29 cellular contexts compared by ENCODE assay signal in the genomic region with DNA sequence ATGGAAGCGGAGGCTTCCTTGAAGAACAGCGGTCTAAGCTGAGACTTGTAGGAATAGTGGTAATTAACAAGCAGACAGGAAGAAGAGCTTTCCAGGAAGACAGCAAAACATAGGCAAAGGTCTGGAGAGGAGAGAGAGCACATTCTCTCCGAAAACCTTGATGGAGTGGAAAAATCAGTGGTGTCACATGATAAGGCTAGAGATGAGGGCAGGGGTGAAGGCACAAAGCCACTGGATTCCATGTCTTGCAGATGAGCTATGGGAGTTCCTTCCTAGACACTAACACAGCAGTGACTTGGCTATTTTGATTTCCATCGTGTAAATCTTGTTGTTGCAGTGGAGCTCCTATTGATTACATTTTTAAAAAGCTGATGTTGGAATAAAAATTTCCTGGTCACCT.
"Had no signal": no experiment of that assay in that cellular context is flagged by ENCODE, and none has a peak within 500 bp of the region (broad histone marks: within the 10 kb centered on the region; RNA-seq: fewer than 3 reads in every experiment).

No MANE protein-coding gene starts in this region.

- H3K27me3 ChIP-seq: adrenal gland, body of pancreas, esophagus muscularis mucosa, foreskin keratinocyte, gastrocnemius medialis had no signal

- H3K36me3 ChIP-seq: adrenal gland, esophagus muscularis mucosa, gastrocnemius medialis had no signal

- ATAC-seq: activated CD4-positive, CD25-positive, alpha-beta regulatory T cell treated with anti-CD3 and anti-CD28 coated beads, Interleukin-2, amount 50 U/mL, for 24 hours; activated CD8-positive, alpha-beta T cell treated with anti-CD3 and anti-CD28 coated beads for 36 hours; activated naive CD8-positive, alpha-beta T cell treated with anti-CD3 and anti-CD28 coated beads, Interleukin-2, amount 50 U/mL, for 24 hours; activated T-cell treated with anti-CD3 and anti-CD28 coated beads, Interleukin-2, amount 50 U/mL, for 4 hours; activated T-helper 17 cell treated with anti-CD3 and anti-CD28 coated beads, Interleukin-2, amount 50 U/mL, for 72 hours; body of pancreas; effector memory CD8-positive, alpha-beta T cell; foreskin keratinocyte; gastrocnemius medialis had no signal

- H3K27me3 Mint-ChIP-seq: activated B cell treated with CpG ODN at 0.5 μM for 24 hours; activated CD8-positive, alpha-beta T cell treated with anti-CD3 and anti-CD28 coated beads for 36 hours; activated naive CD8-positive, alpha-beta T cell; activated naive CD8-positive, alpha-beta T cell treated with anti-CD3 and anti-CD28 coated beads, Interleukin-2, amount 50 U/mL, for 24 hours; activated T-helper 17 cell treated with anti-CD3 and anti-CD28 coated beads, Interleukin-2, amount 50 U/mL, for 72 hours; effector memory CD8-positive, alpha-beta T cell had no signal

- H3K4me1 Mint-ChIP-seq: activated B cell treated with CpG ODN at 0.5 μM for 24 hours; activated naive CD8-positive, alpha-beta T cell treated with anti-CD3 and anti-CD28 coated beads, Interleukin-2, amount 50 U/mL, for 24 hours; activated T-helper 17 cell treated with anti-CD3 and anti-CD28 coated beads, Interleukin-2, amount 50 U/mL, for 72 hours had no signal

- H3K9me3 Mint-ChIP-seq: activated B cell treated with CpG ODN at 0.5 μM for 24 hours; activated CD8-positive, alpha-beta T cell treated with anti-CD3 and anti-CD28 coated beads for 36 hours; activated naive CD8-positive, alpha-beta T cell treated with anti-CD3 and anti-CD28 coated beads, Interleukin-2, amount 50 U/mL, for 24 hours; activated T-cell treated with anti-CD3 and anti-CD28 coated beads, Interleukin-2, amount 50 U/mL, for 4 hours; activated T-helper 17 cell treated with anti-CD3 and anti-CD28 coated beads, Interleukin-2, amount 50 U/mL, for 72 hours; effector memory CD8-positive, alpha-beta T cell had no signal

- H3K4me3 Mint-ChIP-seq: activated B cell treated with CpG ODN at 0.5 μM for 24 hours; activated CD8-positive, alpha-beta T cell treated with anti-CD3 and anti-CD28 coated beads for 36 hours; activated naive CD8-positive, alpha-beta T cell; activated naive CD8-positive, alpha-beta T cell treated with anti-CD3 and anti-CD28 coated beads, Interleukin-2, amount 50 U/mL, for 24 hours; activated T-cell treated with anti-CD3 and anti-CD28 coated beads, Interleukin-2, amount 50 U/mL, for 4 hours; activated T-helper 17 cell treated with anti-CD3 and anti-CD28 coated beads, Interleukin-2, amount 50 U/mL, for 72 hours; effector memory CD8-positive, alpha-beta T cell had no signal

- H3K4me1 ChIP-seq: adrenal gland, body of pancreas, esophagus muscularis mucosa, foreskin keratinocyte, gastrocnemius medialis had no signal

- DNase-seq: activated B cell treated with CpG ODN at 0.5 μM for 24 hours; activated CD4-positive, alpha-beta T cell treated with anti-CD3 and anti-CD28 coated beads for 48 hours; activated CD4-positive, alpha-beta T cell treated with anti-CD3 and anti-CD28 coated beads, Interleukin-2, amount 50 U/mL, for 1 hour; activated CD4-positive, alpha-beta T cell treated with anti-CD3 and anti-CD28 coated beads, Interleukin-2, amount 50 U/mL, for 48 hours; activated CD8-positive, alpha-beta memory T cell treated with anti-CD3 and anti-CD28 coated beads for 24 hours; activated CD8-positive, alpha-beta T cell treated with anti-CD3 and anti-CD28 coated beads for 36 hours; activated effector memory CD4-positive, alpha-beta T cell treated with Interleukin-2 at 50 U/mL for 16 hours; activated gamma-delta T cell treated with Interleukin-2 at 50 U/mL for 16 hours; activated naive CD4-positive, alpha-beta T cell treated with anti-CD3 and anti-CD28 coated beads, Interleukin-2, amount 50 U/mL, for 16 hours; activated naive CD4-positive, alpha-beta T cell treated with Interleukin-2 at 50 U/mL for 16 hours; activated naive CD8-positive, alpha-beta T cell treated with anti-CD3 and anti-CD28 coated beads, Interleukin-2, amount 50 U/mL, for 24 hours; activated T-cell treated with anti-CD3 and anti-CD28 coated beads, Interleukin-2, amount 50 U/mL, for 4 hours; amygdala; aorta; body of pancreas; caudate nucleus; cortex of kidney; dermis blood vessel endothelial cell; effector CD4-positive, alpha-beta T cell; effector memory CD8-positive, alpha-beta T cell; erythroblast; foreskin keratinocyte; gastrocnemius medialis; T-helper 2 cell had no signal

- H3K9me3 ChIP-seq: adrenal gland, body of pancreas, esophagus muscularis mucosa, gastrocnemius medialis had no signal

- H3K27ac ChIP-seq: body of pancreas, esophagus muscularis mucosa, foreskin keratinocyte, gastrocnemius medialis had no signal

- H3K4me3 ChIP-seq: adrenal gland, body of pancreas, esophagus muscularis mucosa, gastrocnemius medialis had no signal

- H3K27ac Mint-ChIP-seq: activated B cell treated with CpG ODN at 0.5 μM for 24 hours; activated CD8-positive, alpha-beta T cell treated with anti-CD3 and anti-CD28 coated beads for 36 hours; activated naive CD8-positive, alpha-beta T cell; activated naive CD8-positive, alpha-beta T cell treated with anti-CD3 and anti-CD28 coated beads, Interleukin-2, amount 50 U/mL, for 24 hours; activated T-helper 17 cell treated with anti-CD3 and anti-CD28 coated beads, Interleukin-2, amount 50 U/mL, for 72 hours had no signal
